26 cellular contexts compared by ENCODE assay signal in the genomic region with DNA sequence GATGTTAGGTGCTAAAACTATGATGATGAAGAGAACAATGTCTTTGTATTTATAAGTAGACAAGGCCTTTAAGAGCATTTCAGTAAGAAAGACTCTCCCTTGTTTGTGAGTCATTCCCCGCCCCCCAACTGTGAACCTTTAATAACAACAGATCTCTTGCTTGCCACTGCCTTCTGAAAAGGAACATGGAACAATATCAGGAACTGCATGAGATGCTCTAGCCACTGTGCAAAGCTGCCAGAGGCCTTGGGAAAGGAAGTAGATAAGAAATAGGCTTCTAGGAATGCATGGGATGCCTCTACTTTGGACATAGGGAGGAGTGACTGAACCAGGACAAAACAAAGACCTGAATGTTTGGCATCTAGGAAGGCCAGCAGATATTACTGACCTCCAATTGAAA.
DNase-seq lines count a peak whose midpoint lies in the region; ATAC-seq and TF ChIP-seq lines count a peak whose summit lies in the region.
"Had no signal": no experiment of that assay in that cellular context is flagged by ENCODE, and none has a peak within 500 bp of the region (broad histone marks: within the 10 kb centered on the region; RNA-seq: fewer than 3 reads in every experiment).

No MANE protein-coding gene starts in this region.

- H3K4me3 ChIP-seq in brain microvascular endothelial cell (ENCODE audit: low read depth, low read length) (no peak overlapping the region), heart right ventricle (no peak overlapping the region), trophoblast cell (ENCODE audit: low read depth, low read length) (no peak overlapping the region)
- H3K4me3 ChIP-seq: coronary artery, GM12878, SK-N-MC, uterus had no signal

- H3T11ph ChIP-seq in H9 (ENCODE audit: low read length): no peak overlapping the region

- H3K56ac ChIP-seq in H9 (ENCODE audit: insufficient read length, low read depth, low read length): no peak overlapping the region

- no peak overlapping the region for H2BK15ac ChIP-seq in H9 (ENCODE audit: low read depth, low read length)

- H3K14ac ChIP-seq in H9 (ENCODE audit: insufficient read depth, low read length) (no peak overlapping the region), trophoblast cell (ENCODE audit: low read length) (no peak overlapping the region)

- no peaks in the 10 kb centered on the region for H3K36me3 ChIP-seq in brain microvascular endothelial cell (replicated peaks)
- no peaks in the 10 kb centered on the region for H3K36me3 ChIP-seq in heart right ventricle
- no peaks in the 10 kb centered on the region for H3K36me3 ChIP-seq in trophoblast cell (ENCODE audit: control insufficient read depth in 1 of 2, insufficient read depth in 2 of 2, low read length in 2 of 2)
- H3K36me3 ChIP-seq: uterus had no signal

- H3K79me2 ChIP-seq in H9 (ENCODE audit: insufficient read depth, low read length): no peaks in the 10 kb centered on the region
- H3K79me2 ChIP-seq in trophoblast cell (ENCODE audit: control insufficient read depth, insufficient read depth, low read length, poor library complexity): no peaks in the 10 kb centered on the region

- H3K9me3 Mint-ChIP-seq in H9: no peaks in the 10 kb centered on the region; a peak in 1 of 5 replicates
- H3K9me3 Mint-ChIP-seq in naive thymus-derived CD8-positive, alpha-beta T cell: peaks cover 0 to 21% (median 4%) of the 10 kb centered on the region in 9 donors
- H3K9me3 Mint-ChIP-seq: activated naive CD8-positive, alpha-beta T cell treated with anti-CD3 and anti-CD28 coated beads, Interleukin-2, amount 50 U/mL, for 24 hours; nephron; T-helper 1 cell treated with Interleukin-12 subunit alpha and Interleukin-12 subunit beta and Interleukin-4 antibody, amounts not matched to agents 30 μg/mL and 1 μg/mL, for 36 hours had no signal

- no peak overlapping the region for H3K4me2 ChIP-seq in H9 (ENCODE audit: insufficient read depth, insufficient read length, low read length)
- no peak overlapping the region for H3K4me2 ChIP-seq in trophoblast cell (ENCODE audit: low read length)

- no peak overlapping the region for H3K4ac ChIP-seq in H9 (ENCODE audit: low read depth, low read length)
- H3K4ac ChIP-seq in trophoblast cell (ENCODE audit: low read depth, low read length): no peak overlapping the region

- no peak overlapping the region for H3K23ac ChIP-seq in H9 (ENCODE audit: insufficient read length, low read depth, low read length)
- no peak overlapping the region for H3K23ac ChIP-seq in trophoblast cell (ENCODE audit: low read length)

- no peak overlapping the region for H3K4me3 Mint-ChIP-seq in H9
- no peak overlapping the region for H3K4me3 Mint-ChIP-seq in naive thymus-derived CD8-positive, alpha-beta T cell
- H3K4me3 Mint-ChIP-seq: activated naive CD8-positive, alpha-beta T cell treated with anti-CD3 and anti-CD28 coated beads, Interleukin-2, amount 50 U/mL, for 24 hours; IgD-negative memory B cell; nephron; T-helper 1 cell treated with Interleukin-12 subunit alpha and Interleukin-12 subunit beta and Interleukin-4 antibody, amounts not matched to agents 30 μg/mL and 1 μg/mL, for 36 hours had no signal

- 0 out of 7 replicates have a peak, but pooled peaks cover 0 to 6% (median 2%) of the 10 kb centered on the region in 3 experiments for H3K36me3 Mint-ChIP-seq in H9 (ENCODE audit: insufficient read depth in 1 of 3, low read depth in 3 of 3)
- no peaks in the 10 kb centered on the region for H3K36me3 Mint-ChIP-seq in naive thymus-derived CD8-positive, alpha-beta T cell
- H3K36me3 Mint-ChIP-seq: IgD-negative memory B cell had no signal

- H3K23me2 ChIP-seq in H9 (ENCODE audit: insufficient read length, low read depth, low read length, poor library complexity, severe bottlenecking): no peaks in the 10 kb centered on the region

- intact Hi-C loops in heart right ventricle (cut with DNase I): loop anchor here in 2 of 10 donors (10.0 kb wide), 2 partner anchors 51 to 121 kb away; no protein-coding TSS in a partner anchor

- no peak overlapping the region for H3K9ac ChIP-seq in H9 (ENCODE audit: extremely low read depth, insufficient read length, low read length)
- H3K9ac ChIP-seq in trophoblast cell (ENCODE audit: low read length): no peak overlapping the region

- H3K4me1 ChIP-seq in H9 (ENCODE audit: insufficient read depth, low read length) (peaks cover 8% of the 10 kb centered on the region; the same call in 1 of the 2 replicates), heart right ventricle (peaks cover 0 to 31% (median 16%) of the 10 kb centered on the region in 9 donors), trophoblast cell (ENCODE audit: control insufficient read depth in 1 of 2, insufficient read depth in 2 of 2, low read length in 2 of 2) (no peaks in the 10 kb centered on the region)
- H3K4me1 ChIP-seq: uterus had no signal

- H2AFZ ChIP-seq in H9 (ENCODE audit: low read length) (no peak overlapping the region), trophoblast cell (ENCODE audit: insufficient read depth, low read length, poor library complexity) (no peak overlapping the region)

- H2BK20ac ChIP-seq in H9 (ENCODE audit: low read depth, low read length, poor library complexity, severe bottlenecking): no peak overlapping the region

- H2BK5ac ChIP-seq in H9 (ENCODE audit: insufficient read length, low read length): no peak overlapping the region
- no peak overlapping the region for H2BK5ac ChIP-seq in trophoblast cell (ENCODE audit: low read depth, low read length, poor library complexity)

- ATAC-seq in heart right ventricle (peak; percentile 58 to 92 (median 84)), GM21737 (IDR thresholded peaks at IDR 0.05; ENCODE audit: unreplicated experiment) (no peak)
- no peak for ATAC-seq in naive thymus-derived CD8-positive, alpha-beta T cell
- ATAC-seq: activated naive CD8-positive, alpha-beta T cell treated with anti-CD3 and anti-CD28 coated beads, Interleukin-2, amount 50 U/mL, for 24 hours; GM12878; HCT116 had no signal

- H2BK120ac ChIP-seq in H9 (ENCODE audit: low read depth, low read length, poor library complexity, severe bottlenecking) (no peak overlapping the region), trophoblast cell (ENCODE audit: insufficient read depth, low read length, poor library complexity) (no peak overlapping the region)

- H4K91ac ChIP-seq in H9 (ENCODE audit: insufficient read length, low read depth, low read length): no peak overlapping the region
- no peak overlapping the region for H4K91ac ChIP-seq in trophoblast cell (ENCODE audit: low read depth, low read length)

- WGBS in H9 (ENCODE audit: extremely low coverage, insufficient read length, low lambda C conversion rate): no CpG with 5 or more reads among the region's 1 CpG
- 77 to 86% methylated on average over 1 of the region's 1 CpG for WGBS in heart right ventricle, 2 donors
- WGBS in trophoblast cell (ENCODE audit: extremely low coverage, insufficient coverage, insufficient read length): no CpG with 5 or more reads among the region's 1 CpG

- H4K8ac ChIP-seq in H9 (replicated peaks; ENCODE audit: insufficient read length, low read depth, low read length) (no peak overlapping the region), trophoblast cell (ENCODE audit: low read depth, low read length) (no peak overlapping the region)

- H3K27me3 Mint-ChIP-seq in H9 (ENCODE audit: low read depth): no peaks in the 10 kb centered on the region
- no peaks in the 10 kb centered on the region for H3K27me3 Mint-ChIP-seq in naive thymus-derived CD8-positive, alpha-beta T cell
- H3K27me3 Mint-ChIP-seq: activated naive CD8-positive, alpha-beta T cell treated with anti-CD3 and anti-CD28 coated beads, Interleukin-2, amount 50 U/mL, for 24 hours; IgD-negative memory B cell had no signal

- peak overlapping the region in 2 of 3 experiments; percentile 14 to 91; a peak in 4 of 7 replicates for H3K27ac Mint-ChIP-seq in H9
- no peak overlapping the region for H3K27ac Mint-ChIP-seq in naive thymus-derived CD8-positive, alpha-beta T cell
- H3K27ac Mint-ChIP-seq: activated naive CD8-positive, alpha-beta T cell treated with anti-CD3 and anti-CD28 coated beads, Interleukin-2, amount 50 U/mL, for 24 hours; IgD-negative memory B cell; T-helper 1 cell treated with Interleukin-12 subunit alpha and Interleukin-12 subunit beta and Interleukin-4 antibody, amounts not matched to agents 30 μg/mL and 1 μg/mL, for 36 hours had no signal

- in situ Hi-C loops in brain microvascular endothelial cell (cut with HindIII; ENCODE audit: low pct_ligation_motif_present, low sequenced_read_pairs): no loop called here

- H3K18ac ChIP-seq in H9 (ENCODE audit: insufficient read length, low read depth, low read length) (no peak overlapping the region), trophoblast cell (ENCODE audit: low read length) (no peak overlapping the region)

- H3K27ac ChIP-seq in H9 (ENCODE audit: insufficient read length, low read depth, low read length) (no peak overlapping the region), brain microvascular endothelial cell (no peak overlapping the region), heart right ventricle (peak overlapping the region in 7 of 10 donors; percentile 11 to 75 (median 53)), trophoblast cell (ENCODE audit: low read depth, low read length) (no peak overlapping the region)
- H3K27ac ChIP-seq: coronary artery, SK-N-MC, uterus had no signal

- no peak overlapping the region for H4K5ac ChIP-seq in H9 (ENCODE audit: insufficient read length, low read depth, low read length)

- H4K12ac ChIP-seq in trophoblast cell (ENCODE audit: low read depth, low read length): no peak overlapping the region

- H2AK5ac ChIP-seq in H9 (ENCODE audit: insufficient read length, low read length) (no peak overlapping the region), trophoblast cell (ENCODE audit: low read length) (no peak overlapping the region)

- no peaks in the 10 kb centered on the region for H4K20me1 ChIP-seq in H9 (ENCODE audit: control insufficient read depth, insufficient read depth, insufficient read length)

- POLR2A ChIA-PET in naive thymus-derived CD8-positive, alpha-beta T cell (lab: Charles Lee): no interaction called here

- H3K79me1 ChIP-seq in H9 (ENCODE audit: insufficient read depth, low read depth, low read length, poor library complexity, severe bottlenecking) (no peaks in the 10 kb centered on the region), trophoblast cell (ENCODE audit: low read length) (no peaks in the 10 kb centered on the region)

- H2BK12ac ChIP-seq in H9 (ENCODE audit: insufficient read length, low read depth, low read length) (no peak overlapping the region), trophoblast cell (ENCODE audit: low read length) (no peak overlapping the region)

- TF ChIP-seq CTCF in H9 (conservative IDR thresholded peaks at IDR 0.05) (no peak), brain microvascular endothelial cell (IDR thresholded peaks at IDR 0.05; ENCODE audit: low read depth, low read length, missing control alignments) (no peak), heart right ventricle (IDR thresholded peaks at IDR 0.05) (no peak)

- peaks cover 29 to 33% of the 10 kb centered on the region in 2 experiments for H3K4me1 Mint-ChIP-seq in H9
- H3K4me1 Mint-ChIP-seq in naive thymus-derived CD8-positive, alpha-beta T cell: no peaks in the 10 kb centered on the region
- H3K4me1 Mint-ChIP-seq: activated naive CD8-positive, alpha-beta T cell treated with anti-CD3 and anti-CD28 coated beads, Interleukin-2, amount 50 U/mL, for 24 hours; IgD-negative memory B cell had no signal

- no peaks in the 10 kb centered on the region for H3K27me3 ChIP-seq in H9 (ENCODE audit: insufficient read depth, low read length)
- H3K27me3 ChIP-seq in brain microvascular endothelial cell (replicated peaks): no peaks in the 10 kb centered on the region
- no peaks in the 10 kb centered on the region for H3K27me3 ChIP-seq in heart right ventricle
- no peaks in the 10 kb centered on the region for H3K27me3 ChIP-seq in trophoblast cell (ENCODE audit: insufficient read depth, low read length)
- H3K27me3 ChIP-seq: uterus had no signal

- no peak for DNase-seq in H9
- DNase-seq in brain microvascular endothelial cell: peak; percentile 65
- DNase-seq in heart right ventricle: peak in 1 of 2 donors; percentile 74
- DNase-seq in trophoblast cell: peak; percentile 6 to 60
- DNase-seq in islet precursor cell: no peak
- DNase-seq in naive thymus-derived CD8-positive, alpha-beta T cell: no peak
- no peak for DNase-seq in A172 (ENCODE audit: low spot score)
- DNase-seq: activated gamma-delta T cell; activated naive CD8-positive, alpha-beta T cell treated with anti-CD3 and anti-CD28 coated beads, Interleukin-2, amount 50 U/mL, for 24 hours; activated T-cell treated with anti-CD3 and anti-CD28 coated beads, Interleukin-2, amount 50 U/mL, for 1 hour; C1 segment of cervical spinal cord; Calu3; NCI-H1105; NCI-H1930; NCI-H774; RPMI8226; stimulated activated CD4-positive, alpha-beta T cell treated with anti-CD3 and anti-CD28 coated beads, Interleukin-2, amount 100 ng/mL, for 24 hours had no signal

- no peaks in the 10 kb centered on the region for H3K9me3 ChIP-seq in H9 (ENCODE audit: control insufficient read depth, low read depth, low read length)
- H3K9me3 ChIP-seq in heart right ventricle: no peaks in the 10 kb centered on the region
- no peaks in the 10 kb centered on the region for H3K9me3 ChIP-seq in trophoblast cell (ENCODE audit: insufficient read depth, low read depth, low read length)
- H3K9me3 ChIP-seq: uterus had no signal

Comparison
In these comparisons a context has a peak if more than half of its experiments do, and no peak if none do; other contexts are left out.
1. DNase-seq: peak in brain microvascular endothelial cell (single experiment) and trophoblast cell (2 of 2); none in H9 (single experiment), islet precursor cell (single experiment), naive thymus-derived CD8-positive, alpha-beta T cell (0 of 10) and A172 (single experiment).
2. H3K27ac ChIP-seq: peak in heart right ventricle (7 of 10); none in H9 (single experiment), brain microvascular endothelial cell (single experiment) and trophoblast cell (single experiment).
3. H3K27ac Mint-ChIP-seq: peak in H9 (2 of 3); none in naive thymus-derived CD8-positive, alpha-beta T cell (0 of 10).
4. ATAC-seq: peak in heart right ventricle (8 of 8); none in naive thymus-derived CD8-positive, alpha-beta T cell (0 of 2) and GM21737 (single experiment).